Comparison of ENCODE assay signal across 23 cellular contexts in the genomic region with DNA sequence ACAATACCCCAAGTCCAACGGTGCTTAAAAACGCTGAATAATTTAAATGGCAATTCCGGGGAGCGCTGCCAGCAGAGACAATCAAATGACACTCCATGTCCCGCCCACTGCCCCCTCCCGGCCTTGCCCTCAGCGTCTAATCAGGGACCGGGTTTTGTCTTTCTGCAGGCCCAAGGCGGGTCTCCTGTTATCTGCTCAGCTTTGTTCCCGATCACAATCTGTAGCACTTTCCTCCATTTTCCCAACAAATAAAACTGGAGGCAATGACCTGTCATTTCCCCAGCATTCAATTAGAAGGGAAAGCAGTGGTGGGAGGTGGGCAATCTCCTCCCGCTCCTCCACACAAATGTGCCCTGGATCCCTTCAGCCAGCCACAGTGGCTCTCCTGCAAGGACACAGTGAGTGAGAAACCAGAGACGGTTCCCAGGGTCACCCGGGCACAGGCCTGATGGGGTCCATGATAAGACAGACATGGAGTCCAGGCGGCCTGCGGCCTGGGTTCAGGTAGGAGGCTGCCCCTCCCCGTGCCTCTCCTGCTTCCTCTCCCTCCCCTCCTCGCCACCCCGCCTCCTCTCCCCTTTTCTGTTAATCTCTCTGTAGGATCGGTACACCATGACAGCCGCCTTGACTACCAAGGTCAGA. TPM values are rescaled to one million over a fixed set of nuclear protein-coding genes. Genes with fewer than 3 reads are reported as not detected.
DNase-seq lines count a peak whose midpoint lies in the region; ATAC-seq, FAIRE-seq and TF ChIP-seq lines count a peak whose summit lies in the region.
"Had no signal": no experiment of that assay in that cellular context is flagged by ENCODE, and none has a peak within 500 bp of the region (broad histone marks: within the 10 kb centered on the region; RNA-seq: fewer than 3 reads in every experiment).

No MANE protein-coding gene starts in this region.

- TF ChIP-seq EP300 in SK-N-SH (IDR thresholded peaks at IDR 0.05; ENCODE audit: borderline replicate concordance in 1 of 2, low read depth in 1 of 2, low read length in 1 of 2): peak in 1 of 2 experiments; percentile 72; a peak in 2 of 4 replicates
- TF ChIP-seq EP300 in tibial nerve (IDR thresholded peaks at IDR 0.05): no peak
- no peak for TF ChIP-seq EP300 in sigmoid colon (IDR thresholded peaks at IDR 0.05)

- no peak for TF ChIP-seq POLR2A in tibial nerve (IDR thresholded peaks at IDR 0.05)
- no peak for TF ChIP-seq POLR2A in sigmoid colon (IDR thresholded peaks at IDR 0.05)

- H3F3A ChIP-seq in SK-N-SH (replicated peaks; ENCODE audit: insufficient read depth): no peaks in the 10 kb centered on the region

- no peak overlapping the region for H3K23ac ChIP-seq in neuronal stem cell (ENCODE audit: low read depth, low read length, poor library complexity)

- H3K79me2 ChIP-seq in SK-N-SH (ENCODE audit: insufficient read depth): no peaks in the 10 kb centered on the region

- intact Hi-C loops in kidney (cut with DNase I) (no loop called here), aorta (cut with DNase I) (no loop called here), sigmoid colon (cut with DNase I) (no loop called here)

- H3K4me3 ChIP-seq in SK-N-SH (ENCODE audit: low read depth in 2 of 2, low read length in 1 of 2) (no peak overlapping the region), kidney (ENCODE audit: low read length in 2 of 2) (no peak overlapping the region), neuronal stem cell (ENCODE audit: low read length in 2 of 2) (no peak overlapping the region), aorta (ENCODE audit: low read length in 2 of 2) (no peak overlapping the region), tibial nerve (no peak overlapping the region), sigmoid colon (no peak overlapping the region)
- H3K4me3 ChIP-seq: BLaER1, GM23338 had no signal

- no peak for ATAC-seq in aorta (ENCODE audit: low FRiP score)
- ATAC-seq: CD8-positive, alpha-beta T cell; GM23338; HCT116 had no signal

- peak overlapping the region; percentile 30 for H2BK15ac ChIP-seq in neuronal stem cell (ENCODE audit: low read length)

- no peak overlapping the region for H2BK12ac ChIP-seq in neuronal stem cell (ENCODE audit: low read length)

- H3K27ac ChIP-seq in SK-N-SH (ENCODE audit: low read depth in 2 of 2, low read length in 1 of 2) (peak overlapping the region in 1 of 2 experiments; percentile 86; a peak in 2 of 4 replicates), kidney (ENCODE audit: low read depth in 2 of 2, low read length in 2 of 2) (no peak overlapping the region), neuronal stem cell (replicated peaks; ENCODE audit: low read length) (no peak overlapping the region), aorta (ENCODE audit: low read depth in 1 of 2, low read length in 2 of 2) (no peak overlapping the region), tibial nerve (no peak overlapping the region), sigmoid colon (no peak overlapping the region)
- H3K27ac ChIP-seq: BLaER1, C4-2B had no signal

- no peak overlapping the region for H3K18ac ChIP-seq in neuronal stem cell (ENCODE audit: low read length)

- POLR2A ChIA-PET in SK-N-SH (lab: Yijun Ruan, JAX): no interaction called here

- no peak overlapping the region for H3K4ac ChIP-seq in neuronal stem cell (ENCODE audit: low read length)

- no peak overlapping the region for H3K4me2 ChIP-seq in SK-N-SH
- H3K4me2 ChIP-seq in neuronal stem cell (ENCODE audit: insufficient read depth, low read length, poor library complexity, severe bottlenecking): no peak overlapping the region
- H3K4me2 ChIP-seq: BLaER1, GM23338 had no signal

- H3K79me1 ChIP-seq in neuronal stem cell (ENCODE audit: low read depth, low read length): no peaks in the 10 kb centered on the region

- no peaks in the 10 kb centered on the region for H4K20me1 ChIP-seq in SK-N-SH (ENCODE audit: insufficient read depth)
- H4K20me1 ChIP-seq: BLaER1 had no signal

- no peak overlapping the region for H2BK120ac ChIP-seq in neuronal stem cell (ENCODE audit: low read depth, low read length)

- CTCF ChIA-PET in SK-N-SH (lab: Yijun Ruan, JAX): interaction anchor here (0.7 kb wide), 1 partner anchor 1134 kb away, joined by 3 read pairs; no protein-coding TSS in a partner anchor

- no peak overlapping the region for H3K14ac ChIP-seq in neuronal stem cell (ENCODE audit: low read length)

- H3K27me3 ChIP-seq in SK-N-SH (ENCODE audit: insufficient read depth) (no peaks in the 10 kb centered on the region), neuronal stem cell (ENCODE audit: control insufficient read depth in 3 of 3, insufficient read depth in 3 of 3, low read depth in 1 of 3, low read length in 3 of 3) (peaks cover 0 to 12% (median 0%) of the 10 kb centered on the region in 3 experiments), aorta (ENCODE audit: control insufficient read depth in 1 of 2, insufficient read depth in 2 of 2, low read length in 1 of 2) (no peaks in the 10 kb centered on the region), tibial nerve (no peaks in the 10 kb centered on the region), sigmoid colon (peaks cover 0 to 4% (median 0%) of the 10 kb centered on the region in 3 donors)
- H3K27me3 ChIP-seq: BLaER1 had no signal

- no peaks in the 10 kb centered on the region for H3K9me2 ChIP-seq in SK-N-SH

- no peak overlapping the region for H3K9ac ChIP-seq in SK-N-SH
- H3K9ac ChIP-seq in kidney (ENCODE audit: low read length in 2 of 2): no peak overlapping the region
- H3K9ac ChIP-seq in neuronal stem cell (ENCODE audit: low read depth, low read length, poor library complexity): no peak overlapping the region
- H3K9ac ChIP-seq: BLaER1 had no signal

- H3K9me3 ChIP-seq in SK-N-SH (no peaks in the 10 kb centered on the region), kidney (ENCODE audit: control insufficient read depth in 1 of 2, low read length in 2 of 2) (peaks cover 12 to 13% of the 10 kb centered on the region in 2 donors), neuronal stem cell (replicated peaks in 1 of 2; ENCODE audit: control insufficient read depth in 2 of 2, insufficient read depth in 1 of 2, low read depth in 1 of 2, low read length in 2 of 2) (peaks cover 0 to 9% of the 10 kb centered on the region in 2 donors), aorta (ENCODE audit: control insufficient read depth, low read length) (peaks cover 6% of the 10 kb centered on the region), tibial nerve (peaks cover 0 to 37% (median 1%) of the 10 kb centered on the region in 4 donors), sigmoid colon (peaks cover 0 to 10% (median 6%) of the 10 kb centered on the region in 4 donors)
- H3K9me3 ChIP-seq: Caco-2 had no signal

- DNase-seq in SK-N-SH: peak; percentile 85
- peak; percentile 61 for DNase-seq in kidney
- DNase-seq in neuronal stem cell (ENCODE audit: low spot score): no peak
- DNase-seq in aorta: peak; percentile 21 to 36
- no peak for DNase-seq in tibial nerve (ENCODE audit: low spot score in 2 of 2)
- no peak for DNase-seq in NOMO-1 (lab: John Stamatoyannopoulos, UW; ENCODE audit: unreplicated experiment in 2 of 2)
- no peak for DNase-seq in NAMALWA (ENCODE audit: low spot score)
- no peak for DNase-seq in sigmoid colon
- DNase-seq: Caco-2; CD4-positive, CD25-positive, alpha-beta regulatory T cell; CD8-positive, alpha-beta T cell; DMS153; DND-41; H9 had no signal

- H4K8ac ChIP-seq in neuronal stem cell (ENCODE audit: low read depth, low read length): no peak overlapping the region

- 19% methylated on average over 14 of the region's 20 CpGs for WGBS in SK-N-SH (ENCODE audit: low lambda C conversion rate)
- no CpG with 5 or more reads among the region's 20 CpGs for WGBS in neuronal stem cell (ENCODE audit: extremely low coverage in 2 of 2, insufficient read length in 2 of 2, insufficient replicate concordance in 1 of 2), 2 donors
- 76 to 78% methylated on average over 20 of the region's 20 CpGs for WGBS in aorta, 2 donors
- WGBS in tibial nerve, 2 donors: 69 to 72% methylated on average over 20 of the region's 20 CpGs
- 59 to 69% methylated on average over 20 of the region's 20 CpGs for WGBS in sigmoid colon, 2 donors

- no peak for FAIRE-seq in kidney (lab: Jason Lieb, UNC)
- FAIRE-seq: G401.6, GM12892, GM19239 had no signal

- H3K4me1 ChIP-seq in SK-N-SH (ENCODE audit: control insufficient read depth in 1 of 2, insufficient read depth in 2 of 2, low read depth in 1 of 2, low read length in 1 of 2) (peaks cover 0 to 40% of the 10 kb centered on the region in 2 experiments; a peak in 1 of 4 replicates), kidney (ENCODE audit: control insufficient read depth in 1 of 2, insufficient read depth in 1 of 2, low read depth in 1 of 2, low read length in 2 of 2) (no peaks in the 10 kb centered on the region), neuronal stem cell (ENCODE audit: control insufficient read depth in 2 of 2, insufficient read depth in 1 of 2, low read depth in 1 of 2, low read length in 2 of 2) (no peaks in the 10 kb centered on the region), aorta (ENCODE audit: control insufficient read depth in 1 of 2, insufficient read depth in 2 of 2, low read length in 2 of 2) (no peaks in the 10 kb centered on the region), tibial nerve (no peaks in the 10 kb centered on the region), sigmoid colon (no peaks in the 10 kb centered on the region)
- H3K4me1 ChIP-seq: BLaER1, Caco-2 had no signal

- H2AFZ ChIP-seq in SK-N-SH (ENCODE audit: low read depth) (no peak overlapping the region), neuronal stem cell (ENCODE audit: low read length) (no peak overlapping the region)
- H2AFZ ChIP-seq: GM23338 had no signal

- TF ChIP-seq CTCF in SK-N-SH (IDR thresholded peaks at IDR 0.05) (no peak), kidney (IDR thresholded peaks at IDR 0.05; ENCODE audit: borderline replicate concordance, extremely low read depth, insufficient read depth) (no peak), tibial nerve (IDR thresholded peaks at IDR 0.05) (no peak), sigmoid colon (IDR thresholded peaks at IDR 0.05) (no peak)

- no peak; the same call in 1 of the 2 replicates for TF ChIP-seq RAD21 in SK-N-SH (IDR thresholded peaks at IDR 0.05; ENCODE audit: low read length)

- no peak overlapping the region for H2AK5ac ChIP-seq in neuronal stem cell (ENCODE audit: low read depth, low read length)

- no peak overlapping the region for H4K91ac ChIP-seq in neuronal stem cell (ENCODE audit: low read depth, low read length, poor library complexity)

- H3K36me3 ChIP-seq in SK-N-SH (replicated peaks in 1 of 2; ENCODE audit: control insufficient read depth in 1 of 2, insufficient read depth in 2 of 2, low read length in 1 of 2) (no peaks in the 10 kb centered on the region), kidney (ENCODE audit: control insufficient read depth in 1 of 2, insufficient read depth in 2 of 2, low read length in 2 of 2) (no peaks in the 10 kb centered on the region), neuronal stem cell (replicated peaks in 1 of 2; ENCODE audit: control insufficient read depth in 2 of 2, insufficient read depth in 2 of 2, low read length in 2 of 2) (no peaks in the 10 kb centered on the region), aorta (ENCODE audit: control insufficient read depth in 1 of 2, insufficient read depth in 2 of 2, low read length in 1 of 2) (no peaks in the 10 kb centered on the region), tibial nerve (no peaks in the 10 kb centered on the region), sigmoid colon (no peaks in the 10 kb centered on the region)
- H3K36me3 ChIP-seq: BLaER1 had no signal

- no peak overlapping the region for H2BK5ac ChIP-seq in neuronal stem cell (ENCODE audit: low read length)

RNA-seq across cellular contexts. Expression of a gene that starts 42.6 kb away (rescaled TPM):
- not detected in 2 replicates for polyA plus RNA-seq in SK-N-SH (2012; rRNA removed)
- polyA plus RNA-seq in SK-N-SH (2012; cell fraction: cytosol; rRNA removed): under 0.01 TPM in 1 of 2 replicates, not detected in the other
- polyA plus RNA-seq in SK-N-SH (2012; cell fraction: nucleus; rRNA removed): 0.01 TPM in 1 of 2 replicates, not detected in the other
- 5.5 TPM for total RNA-seq in kidney
- 2.7 TPM for polyA plus RNA-seq in kidney (ENCODE audit: insufficient read depth, low read depth, low replicate concordance)
- 0.32 TPM for polyA plus RNA-seq in neuronal stem cell (2013, experiment 1 of 2)
- polyA plus RNA-seq in neuronal stem cell (2013, experiment 2 of 2): 0.42 TPM
- total RNA-seq in aorta: 1 to 10 TPM in 1 of 2 donors, under 1 TPM in 1; 0.16 to 2.3 TPM
- polyA plus RNA-seq in aorta: not detected
- under 1 TPM; under 0.01 to 0.21 (median 0.10) TPM for total RNA-seq in tibial nerve
- under 1 TPM; 0.28 to 0.95 (median 0.60) TPM for total RNA-seq in sigmoid colon
- polyA plus RNA-seq in sigmoid colon: under 1 TPM in 2 of 3 donors, not detected in 1; 0.04 to 0.60 TPM
- total RNA-seq: A172, A673, Caco-2, GM23338 had no signal
- polyA plus RNA-seq: GM23338 had no signal

Comparison
In these comparisons a context has a peak if more than half of its experiments do, and no peak if none do; other contexts are left out.
1. DNase-seq: peak in SK-N-SH (single experiment), kidney (single experiment) and aorta (2 of 2); none in neuronal stem cell (single experiment), tibial nerve (0 of 2), NOMO-1 (0 of 2), NAMALWA (single experiment) and sigmoid colon (single experiment).